17 cellular contexts compared by ENCODE assay signal in genomic region chr21:42850463-42850862, GRCh38.
"Had no signal": no experiment of that assay in that cellular context is flagged by ENCODE, and none has a peak within 500 bp of the region (broad histone marks: within the 10 kb centered on the region; RNA-seq: fewer than 3 reads in every experiment).

No MANE protein-coding gene starts in this region.

- H3K4me3 Mint-ChIP-seq: activated CD4-positive, alpha-beta T cell treated with anti-CD3 and anti-CD28 coated beads, Interleukin-2, amount 10 ng/mL, durations not matched to agents 7 days and 5 days; nephron had no signal

- H3K4me1 ChIP-seq: ascending aorta, esophagus squamous epithelium had no signal

- H3K27me3 ChIP-seq: ascending aorta, esophagus squamous epithelium, spleen, tibial artery had no signal

- H3K27ac ChIP-seq: ascending aorta, esophagus squamous epithelium, lower lobe of right lung, spleen, tibial artery had no signal

- ATAC-seq: lower lobe of right lung had no signal

- FAIRE-seq: bronchial epithelial cell, endothelial cell of umbilical vein, islet of Langerhans had no signal

- H3K9me3 Mint-ChIP-seq: activated CD4-positive, alpha-beta T cell treated with anti-CD3 and anti-CD28 coated beads, Interleukin-2, amount 10 ng/mL, durations not matched to agents 7 days and 5 days; activated T-helper 2 cell treated with anti-CD3 and anti-CD28 coated beads, Interferon-gamma antibody, Interleukin-2, Interleukin-4, amounts not matched to agents 10 μg/mL and 5 μg/mL and 100 μg/mL, durations not matched to agents 14 hours and 24 hours and 36 hours; nephron had no signal

- H3K9me3 ChIP-seq: ascending aorta, esophagus squamous epithelium, lower lobe of right lung, spleen, tibial artery had no signal

- H3K27ac Mint-ChIP-seq: activated CD4-positive, alpha-beta T cell treated with anti-CD3 and anti-CD28 coated beads, Interleukin-2, amount 10 ng/mL, durations not matched to agents 7 days and 5 days; activated T-helper 2 cell treated with anti-CD3 and anti-CD28 coated beads, Interferon-gamma antibody, Interleukin-2, Interleukin-4, amounts not matched to agents 10 μg/mL and 5 μg/mL and 100 μg/mL, durations not matched to agents 14 hours and 24 hours and 36 hours; nephron had no signal

- H3K27me3 Mint-ChIP-seq: activated CD4-positive, alpha-beta T cell treated with anti-CD3 and anti-CD28 coated beads, Interleukin-2, amount 10 ng/mL, durations not matched to agents 7 days and 5 days had no signal

- H3K4me1 Mint-ChIP-seq: activated CD4-positive, alpha-beta T cell treated with anti-CD3 and anti-CD28 coated beads, Interleukin-2, amount 10 ng/mL, durations not matched to agents 7 days and 5 days; nephron had no signal

- DNase-seq: cerebellar nuclear complex; cortex of kidney; esophagus squamous epithelium; lower lobe of right lung; occipital lobe; stimulated activated CD4-positive, alpha-beta T cell treated with anti-CD3 and anti-CD28 coated beads, Interleukin-4, amount 100 ng/mL, for 4 hours; substantia nigra; T-helper 9 cell; tibial artery had no signal

- H3K4me3 ChIP-seq: ascending aorta, esophagus squamous epithelium, lower lobe of right lung, spleen, tibial artery had no signal
